6 cellular contexts compared by ENCODE assay signal in the genomic region with DNA sequence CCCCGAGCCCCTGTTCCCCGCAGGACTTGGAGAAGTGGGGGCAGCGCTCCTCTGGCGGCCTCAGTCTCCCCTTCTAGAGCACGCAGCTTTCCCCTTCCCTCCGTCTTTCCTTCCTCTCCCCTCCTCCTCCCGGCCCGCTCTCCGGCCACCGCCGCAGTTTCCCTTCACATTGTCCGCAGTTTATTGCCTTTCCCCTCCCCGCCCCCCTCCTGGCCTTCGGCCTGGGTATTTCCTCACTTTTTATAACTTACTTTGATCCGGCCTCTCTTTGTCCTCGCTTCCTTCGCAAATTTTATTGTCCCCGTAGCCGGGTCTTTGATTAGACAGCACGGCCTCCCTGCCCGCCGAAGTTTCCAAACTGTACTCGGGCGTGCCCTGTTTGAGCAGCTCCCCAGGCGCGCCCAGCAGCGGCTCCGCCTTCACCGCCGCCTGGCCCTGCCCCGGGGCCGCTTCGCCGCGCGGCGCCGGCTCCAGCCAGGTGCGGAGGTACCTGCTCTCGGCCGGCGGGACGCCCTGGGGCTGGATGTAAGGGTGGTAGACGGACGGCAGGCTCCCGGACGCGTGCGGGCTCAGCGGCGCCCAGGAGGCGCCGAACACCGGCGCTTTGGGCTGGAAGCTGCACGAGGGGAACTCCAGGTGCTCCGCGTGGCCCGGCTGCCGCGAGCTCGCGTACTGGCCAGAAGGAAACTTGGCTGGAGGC. TPM values are rescaled to one million over a fixed set of nuclear protein-coding genes. Genes with fewer than 3 reads are reported as not detected.
DNase-seq lines count a peak whose midpoint lies in the region; ATAC-seq lines count a peak whose summit lies in the region.

No MANE protein-coding gene starts in this region.

- peak overlapping the region; percentile 51 for H3K9ac ChIP-seq in mesendoderm (ENCODE audit: low read length)

- no peak for ATAC-seq in HG03039 (IDR thresholded peaks at IDR 0.05; ENCODE audit: unreplicated experiment)

- no peak overlapping the region for H3K27ac Mint-ChIP-seq in activated naive CD4-positive, alpha-beta T cell treated with anti-CD3 and anti-CD28 coated beads for 36 hours

- no peaks in the 10 kb centered on the region for H3K36me3 Mint-ChIP-seq in activated naive CD4-positive, alpha-beta T cell treated with anti-CD3 and anti-CD28 coated beads for 36 hours (ENCODE audit: low read depth)

- H3K27me3 ChIP-seq in mesendoderm (ENCODE audit: insufficient read depth, low read length, poor library complexity): peaks cover 82% of the 10 kb centered on the region

- H4K8ac ChIP-seq in mesendoderm (ENCODE audit: low read depth, low read length): no peak overlapping the region

- no peak overlapping the region for H3K27ac ChIP-seq in mesendoderm (ENCODE audit: low read depth, low read length)

- H2BK120ac ChIP-seq in mesendoderm (ENCODE audit: low read depth, low read length): peak overlapping the region; percentile 31

- H3K56ac ChIP-seq in mesendoderm (ENCODE audit: low read length): peak overlapping the region; percentile 74

- peak overlapping the region; percentile 49 for H3K23ac ChIP-seq in mesendoderm (ENCODE audit: low read length)

- no peak overlapping the region for H2AK5ac ChIP-seq in mesendoderm (ENCODE audit: low read length)

- peak overlapping the region; percentile 83 for H3K4me2 ChIP-seq in mesendoderm (ENCODE audit: low read length)

- peak; percentile 8 for DNase-seq in NCI-H2171 treated with DMSO at 0.1 percent for 48 hours (lab: John Stamatoyannopoulos, UW)
- no peak for DNase-seq in NCI-H2171 (lab: John Stamatoyannopoulos, UW)
- peak; percentile 55 for DNase-seq in activated naive CD4-positive, alpha-beta T cell treated with anti-CD3 and anti-CD28 coated beads for 36 hours
- DNase-seq in mesendoderm: peak; percentile 76
- DNase-seq in mucosa of gallbladder (ENCODE audit: low spot score): no peak

- no CpG with 5 or more reads among the region's 63 CpGs for WGBS in mesendoderm (ENCODE audit: extremely low coverage, insufficient coverage, low lambda C conversion rate)

- no peak overlapping the region for H2BK15ac ChIP-seq in mesendoderm (replicated peaks; ENCODE audit: low read depth)

- H3K79me2 ChIP-seq in mesendoderm (ENCODE audit: control insufficient read depth, insufficient read depth, low read length): no peaks in the 10 kb centered on the region

- H3K9me3 Mint-ChIP-seq in activated naive CD4-positive, alpha-beta T cell treated with anti-CD3 and anti-CD28 coated beads for 36 hours: no peaks in the 10 kb centered on the region

- no peak overlapping the region for H4K5ac ChIP-seq in mesendoderm (ENCODE audit: low read length)

- H2BK5ac ChIP-seq in mesendoderm (ENCODE audit: low read length): no peak overlapping the region

- H3K36me3 ChIP-seq in mesendoderm (ENCODE audit: control insufficient read depth, insufficient read depth, low read length): no peaks in the 10 kb centered on the region

- peaks cover 7% of the 10 kb centered on the region for H3K4me1 Mint-ChIP-seq in activated naive CD4-positive, alpha-beta T cell treated with anti-CD3 and anti-CD28 coated beads for 36 hours (ENCODE audit: low read depth)

- CTCF ChIA-PET in activated naive CD4-positive, alpha-beta T cell treated with anti-CD3 and anti-CD28 coated beads for 36 hours (lab: Charles Lee): interaction anchor here (0.5 to 3.5 kb wide), 8 partner anchors 10 to 186 kb away, joined by 3 to 29 read pairs (median 4); no protein-coding TSS in a partner anchor

- H3K27me3 Mint-ChIP-seq in activated naive CD4-positive, alpha-beta T cell treated with anti-CD3 and anti-CD28 coated beads for 36 hours (ENCODE audit: low read depth): peaks cover 71% of the 10 kb centered on the region

- peak overlapping the region; percentile 10 for H3K4me3 ChIP-seq in mesendoderm (ENCODE audit: low read length)

- peak overlapping the region; percentile 81 for H3K18ac ChIP-seq in mesendoderm (ENCODE audit: low read length)

- intact Hi-C loops in activated naive CD4-positive, alpha-beta T cell treated with anti-CD3 and anti-CD28 coated beads for 36 hours (cut with micrococcal nuclease): loop anchor here (1.0 kb wide), 2 partner anchors 10 to 12 kb away; no protein-coding TSS in a partner anchor

- H3K4me3 Mint-ChIP-seq in activated naive CD4-positive, alpha-beta T cell treated with anti-CD3 and anti-CD28 coated beads for 36 hours: peak overlapping the region; percentile 86

- H3K79me1 ChIP-seq in mesendoderm (ENCODE audit: low read length): no peaks in the 10 kb centered on the region

- H3K4ac ChIP-seq in mesendoderm (ENCODE audit: low read depth, low read length): no peak overlapping the region

- no peaks in the 10 kb centered on the region for H3K4me1 ChIP-seq in mesendoderm (ENCODE audit: control insufficient read depth, low read depth, low read length)

RNA-seq across cellular contexts. Expression of gene HOXB9, which starts 0.5 kb away (rescaled TPM):
- total RNA-seq in activated naive CD4-positive, alpha-beta T cell treated with anti-CD3 and anti-CD28 coated beads for 36 hours: 1 to 10 TPM; 6.7 to 6.9 TPM
- 0.17 TPM for polyA plus RNA-seq in mesendoderm (2013, experiment 1 of 2)
- polyA plus RNA-seq in mesendoderm (2013, experiment 2 of 2): 0.10 TPM
- 0.26 TPM for total RNA-seq in mucosa of gallbladder

RNA-seq across cellular contexts. Expression of gene HOXB8, which starts 10.6 kb away (rescaled TPM):
- not detected for total RNA-seq in activated naive CD4-positive, alpha-beta T cell treated with anti-CD3 and anti-CD28 coated beads for 36 hours
- not detected for polyA plus RNA-seq in mesendoderm (2013, experiment 1 of 2)
- polyA plus RNA-seq in mesendoderm (2013, experiment 2 of 2): not detected
- total RNA-seq in mucosa of gallbladder: not detected

RNA-seq across cellular contexts. Expression of gene HOXB7, which starts 14.8 kb away (rescaled TPM):
- under 1 TPM in 1 of 2 experiments, not detected in 1; 0.29 TPM for total RNA-seq in activated naive CD4-positive, alpha-beta T cell treated with anti-CD3 and anti-CD28 coated beads for 36 hours
- not detected for polyA plus RNA-seq in mesendoderm (2013, experiment 1 of 2)
- 0.04 TPM for polyA plus RNA-seq in mesendoderm (2013, experiment 2 of 2)
- 0.92 TPM for total RNA-seq in mucosa of gallbladder

RNA-seq across cellular contexts. Expression of gene HOXB6, which starts 20.9 kb away (rescaled TPM):
- not detected for total RNA-seq in activated naive CD4-positive, alpha-beta T cell treated with anti-CD3 and anti-CD28 coated beads for 36 hours
- not detected for polyA plus RNA-seq in mesendoderm (2013, experiment 1 of 2)
- polyA plus RNA-seq in mesendoderm (2013, experiment 2 of 2): not detected
- 2.0 TPM for total RNA-seq in mucosa of gallbladder

RNA-seq across cellular contexts. Expression of gene HOXB5, which starts 32.1 kb away (rescaled TPM):
- not detected for total RNA-seq in activated naive CD4-positive, alpha-beta T cell treated with anti-CD3 and anti-CD28 coated beads for 36 hours
- not detected for polyA plus RNA-seq in mesendoderm (2013, experiment 1 of 2)
- polyA plus RNA-seq in mesendoderm (2013, experiment 2 of 2): not detected
- total RNA-seq in mucosa of gallbladder: 0.49 TPM

Comparison
In these comparisons a context has a peak if more than half of its experiments do, and no peak if none do; other contexts are left out.
1. DNase-seq: peak in NCI-H2171 treated with DMSO at 0.1 percent for 48 hours (single experiment), activated naive CD4-positive, alpha-beta T cell treated with anti-CD3 and anti-CD28 coated beads for 36 hours (single experiment) and mesendoderm (single experiment); none in NCI-H2171 (single experiment) and mucosa of gallbladder (single experiment).